ENCODE assay signal across 1 cellular context in the genomic region with DNA sequence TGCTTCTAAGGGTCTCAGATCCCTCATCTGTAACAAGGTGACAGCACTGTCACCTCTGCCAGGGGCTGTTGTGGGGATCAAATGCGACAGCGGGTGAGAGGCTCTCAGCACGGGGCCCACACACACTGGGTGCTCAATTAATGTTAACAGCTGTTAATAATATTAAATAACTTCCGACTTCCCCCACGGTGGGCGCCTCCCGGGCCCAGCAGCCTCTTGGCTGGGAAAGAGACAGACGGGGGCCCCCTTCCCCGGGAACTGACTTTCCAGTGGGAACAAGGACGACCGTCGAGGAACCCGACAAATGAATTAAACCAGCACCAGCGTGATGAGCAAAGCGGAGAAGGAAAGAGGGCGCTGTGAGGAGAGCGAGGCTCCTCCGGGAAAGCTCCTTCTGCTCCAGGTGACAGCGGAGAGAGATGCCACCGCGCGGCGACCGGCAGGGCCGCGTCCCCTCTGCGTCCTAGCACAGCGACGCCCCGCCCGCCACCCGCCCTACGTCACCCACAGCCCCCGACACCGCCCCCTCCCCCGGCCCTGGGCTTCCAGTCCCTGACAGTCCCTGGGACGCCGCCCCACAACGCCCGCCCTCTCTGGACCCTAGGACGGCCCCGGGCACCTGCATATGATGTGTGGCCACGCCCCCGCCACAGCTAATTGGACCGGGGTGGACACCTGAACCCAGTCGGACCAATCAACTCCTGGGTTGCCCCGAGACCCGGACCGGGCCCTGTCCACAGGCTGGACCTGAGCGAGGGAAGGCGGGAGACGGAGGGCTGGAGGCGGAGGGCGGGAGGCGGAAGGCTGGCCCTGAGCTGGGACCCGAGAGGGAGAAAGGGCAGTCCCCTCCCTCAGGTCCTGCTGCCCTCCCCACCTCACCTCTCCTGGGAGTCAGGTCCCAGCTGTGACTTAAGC.
TF ChIP-seq lines count a peak whose summit lies in the region.

No MANE protein-coding gene starts in this region.

TF ChIP-seq in HepG2, 621 proteins besides CTCF, POLR2A, EP300 and RAD21 (continued from another document):
- TF ChIP-seq, protein P1, sequence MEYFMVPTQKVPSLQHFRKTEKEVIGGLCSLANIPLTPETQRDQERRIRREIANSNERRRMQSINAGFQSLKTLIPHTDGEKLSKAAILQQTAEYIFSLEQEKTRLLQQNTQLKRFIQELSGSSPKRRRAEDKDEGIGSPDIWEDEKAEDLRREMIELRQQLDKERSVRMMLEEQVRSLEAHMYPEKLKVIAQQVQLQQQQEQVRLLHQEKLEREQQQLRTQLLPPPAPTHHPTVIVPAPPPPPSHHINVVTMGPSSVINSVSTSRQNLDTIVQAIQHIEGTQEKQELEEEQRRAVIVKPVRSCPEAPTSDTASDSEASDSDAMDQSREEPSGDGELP (IDR thresholded peaks at IDR 0.05; ENCODE audit: borderline replicate concordance, low read depth): peak; percentile 21; the same call in 1 of the 2 replicates
- TF ChIP-seq, protein P2, sequence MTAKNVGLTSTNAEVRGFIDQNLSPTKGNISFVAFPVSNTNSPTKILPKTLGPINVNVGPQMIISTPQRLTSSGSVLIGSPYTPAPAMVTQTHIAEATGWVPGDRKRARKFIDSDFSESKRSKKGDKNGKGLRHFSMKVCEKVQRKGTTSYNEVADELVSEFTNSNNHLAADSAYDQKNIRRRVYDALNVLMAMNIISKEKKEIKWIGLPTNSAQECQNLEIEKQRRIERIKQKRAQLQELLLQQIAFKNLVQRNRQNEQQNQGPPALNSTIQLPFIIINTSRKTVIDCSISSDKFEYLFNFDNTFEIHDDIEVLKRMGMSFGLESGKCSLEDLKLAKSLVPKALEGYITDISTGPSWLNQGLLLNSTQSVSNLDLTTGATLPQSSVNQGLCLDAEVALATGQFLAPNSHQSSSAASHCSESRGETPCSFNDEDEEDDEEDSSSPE (CRISPR knock-in tag; IDR thresholded peaks at IDR 0.05): 0 out of 2 replicates have a peak, but pooled peaks have one; percentile 35
- TF ChIP-seq FLYWCH1 (CRISPR knock-in tag; IDR thresholded peaks at IDR 0.05) (no peak), HNF4G (IDR thresholded peaks at IDR 0.05; ENCODE audit: borderline replicate concordance, low read depth, low read length) (no peak), HNF4G (CRISPR knock-in tag; IDR thresholded peaks at IDR 0.05; ENCODE audit: borderline replicate concordance, low read depth) (no peak), FOXJ3 (CRISPR knock-in tag; IDR thresholded peaks at IDR 0.05; ENCODE audit: borderline replicate concordance) (no peak), MIXL1 (CRISPR knock-in tag; IDR thresholded peaks at IDR 0.05) (no peak), NFYB (CRISPR knock-in tag; IDR thresholded peaks at IDR 0.05) (peak; percentile 76), ZFX (CRISPR knock-in tag; IDR thresholded peaks at IDR 0.05; ENCODE audit: low read depth) (0 out of 2 replicates have a peak, but pooled peaks have one; percentile 40), SOX5 (CRISPR knock-in tag; IDR thresholded peaks at IDR 0.05; ENCODE audit: borderline replicate concordance) (no peak), PCBP1 (IDR thresholded peaks at IDR 0.05; ENCODE audit: borderline replicate concordance, low read depth, low read length) (0 out of 2 replicates have a peak, but pooled peaks have one; percentile 24), SRSF9 (IDR thresholded peaks at IDR 0.05; ENCODE audit: borderline replicate concordance, insufficient read depth, low read depth, low read length, poor library complexity, severe bottlenecking) (no peak), HES4 (CRISPR knock-in tag; IDR thresholded peaks at IDR 0.05; ENCODE audit: borderline replicate concordance) (no peak), PTBP1 (IDR thresholded peaks at IDR 0.05; ENCODE audit: low read depth, low read length, poor library complexity, severe bottlenecking) (no peak), ZNF264 (CRISPR knock-in tag; IDR thresholded peaks at IDR 0.05) (0 out of 2 replicates have a peak, but pooled peaks have one; percentile 20), ZNF839 (CRISPR knock-in tag; IDR thresholded peaks at IDR 0.05; ENCODE audit: borderline replicate concordance) (no peak), MXD4 (CRISPR knock-in tag; IDR thresholded peaks at IDR 0.05) (no peak), ZSCAN20 (CRISPR knock-in tag; IDR thresholded peaks at IDR 0.05; ENCODE audit: borderline replicate concordance) (no peak), PPARG (CRISPR knock-in tag; conservative IDR thresholded peaks at IDR 0.05) (no peak), MTF2 (CRISPR knock-in tag; IDR thresholded peaks at IDR 0.05; ENCODE audit: borderline replicate concordance) (no peak), SP4 (CRISPR knock-in tag; IDR thresholded peaks at IDR 0.05) (peak; percentile 73), NFATC3 (CRISPR knock-in tag; IDR thresholded peaks at IDR 0.05) (no peak), ZEB1 (IDR thresholded peaks at IDR 0.05; ENCODE audit: insufficient replicate concordance, low read depth) (no peak), ZNF678 (CRISPR knock-in tag; IDR thresholded peaks at IDR 0.05) (no peak), PAWR (CRISPR knock-in tag; IDR thresholded peaks at IDR 0.05; ENCODE audit: borderline replicate concordance) (no peak)
- TF ChIP-seq, protein P3, sequence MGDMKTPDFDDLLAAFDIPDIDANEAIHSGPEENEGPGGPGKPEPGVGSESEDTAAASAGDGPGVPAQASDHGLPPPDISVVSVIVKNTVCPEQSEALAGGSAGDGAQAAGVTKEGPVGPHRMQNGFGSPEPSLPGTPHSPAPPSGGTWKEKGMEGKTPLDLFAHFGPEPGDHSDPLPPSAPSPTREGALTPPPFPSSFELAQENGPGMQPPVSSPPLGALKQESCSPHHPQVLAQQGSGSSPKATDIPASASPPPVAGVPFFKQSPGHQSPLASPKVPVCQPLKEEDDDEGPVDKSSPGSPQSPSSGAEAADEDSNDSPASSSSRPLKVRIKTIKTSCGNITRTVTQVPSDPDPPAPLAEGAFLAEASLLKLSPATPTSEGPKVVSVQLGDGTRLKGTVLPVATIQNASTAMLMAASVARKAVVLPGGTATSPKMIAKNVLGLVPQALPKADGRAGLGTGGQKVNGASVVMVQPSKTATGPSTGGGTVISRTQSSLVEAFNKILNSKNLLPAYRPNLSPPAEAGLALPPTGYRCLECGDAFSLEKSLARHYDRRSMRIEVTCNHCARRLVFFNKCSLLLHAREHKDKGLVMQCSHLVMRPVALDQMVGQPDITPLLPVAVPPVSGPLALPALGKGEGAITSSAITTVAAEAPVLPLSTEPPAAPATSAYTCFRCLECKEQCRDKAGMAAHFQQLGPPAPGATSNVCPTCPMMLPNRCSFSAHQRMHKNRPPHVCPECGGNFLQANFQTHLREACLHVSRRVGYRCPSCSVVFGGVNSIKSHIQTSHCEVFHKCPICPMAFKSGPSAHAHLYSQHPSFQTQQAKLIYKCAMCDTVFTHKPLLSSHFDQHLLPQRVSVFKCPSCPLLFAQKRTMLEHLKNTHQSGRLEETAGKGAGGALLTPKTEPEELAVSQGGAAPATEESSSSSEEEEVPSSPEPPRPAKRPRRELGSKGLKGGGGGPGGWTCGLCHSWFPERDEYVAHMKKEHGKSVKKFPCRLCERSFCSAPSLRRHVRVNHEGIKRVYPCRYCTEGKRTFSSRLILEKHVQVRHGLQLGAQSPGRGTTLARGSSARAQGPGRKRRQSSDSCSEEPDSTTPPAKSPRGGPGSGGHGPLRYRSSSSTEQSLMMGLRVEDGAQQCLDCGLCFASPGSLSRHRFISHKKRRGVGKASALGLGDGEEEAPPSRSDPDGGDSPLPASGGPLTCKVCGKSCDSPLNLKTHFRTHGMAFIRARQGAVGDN (CRISPR knock-in tag; IDR thresholded peaks at IDR 0.05): peak; percentile 21; the same call in 1 of the 2 replicates
- TF ChIP-seq, protein P4, sequence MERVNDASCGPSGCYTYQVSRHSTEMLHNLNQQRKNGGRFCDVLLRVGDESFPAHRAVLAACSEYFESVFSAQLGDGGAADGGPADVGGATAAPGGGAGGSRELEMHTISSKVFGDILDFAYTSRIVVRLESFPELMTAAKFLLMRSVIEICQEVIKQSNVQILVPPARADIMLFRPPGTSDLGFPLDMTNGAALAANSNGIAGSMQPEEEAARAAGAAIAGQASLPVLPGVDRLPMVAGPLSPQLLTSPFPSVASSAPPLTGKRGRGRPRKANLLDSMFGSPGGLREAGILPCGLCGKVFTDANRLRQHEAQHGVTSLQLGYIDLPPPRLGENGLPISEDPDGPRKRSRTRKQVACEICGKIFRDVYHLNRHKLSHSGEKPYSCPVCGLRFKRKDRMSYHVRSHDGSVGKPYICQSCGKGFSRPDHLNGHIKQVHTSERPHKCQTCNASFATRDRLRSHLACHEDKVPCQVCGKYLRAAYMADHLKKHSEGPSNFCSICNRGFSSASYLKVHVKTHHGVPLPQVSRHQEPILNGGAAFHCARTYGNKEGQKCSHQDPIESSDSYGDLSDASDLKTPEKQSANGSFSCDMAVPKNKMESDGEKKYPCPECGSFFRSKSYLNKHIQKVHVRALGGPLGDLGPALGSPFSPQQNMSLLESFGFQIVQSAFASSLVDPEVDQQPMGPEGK (CRISPR knock-in tag; IDR thresholded peaks at IDR 0.05): 0 out of 2 replicates have a peak, but pooled peaks have one; percentile 8
- TF ChIP-seq, protein P5, sequence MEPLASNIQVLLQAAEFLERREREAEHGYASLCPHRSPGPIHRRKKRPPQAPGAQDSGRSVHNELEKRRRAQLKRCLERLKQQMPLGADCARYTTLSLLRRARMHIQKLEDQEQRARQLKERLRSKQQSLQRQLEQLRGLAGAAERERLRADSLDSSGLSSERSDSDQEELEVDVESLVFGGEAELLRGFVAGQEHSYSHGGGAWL (CRISPR knock-in tag; IDR thresholded peaks at IDR 0.05): no peak
- TF ChIP-seq, protein P6, sequence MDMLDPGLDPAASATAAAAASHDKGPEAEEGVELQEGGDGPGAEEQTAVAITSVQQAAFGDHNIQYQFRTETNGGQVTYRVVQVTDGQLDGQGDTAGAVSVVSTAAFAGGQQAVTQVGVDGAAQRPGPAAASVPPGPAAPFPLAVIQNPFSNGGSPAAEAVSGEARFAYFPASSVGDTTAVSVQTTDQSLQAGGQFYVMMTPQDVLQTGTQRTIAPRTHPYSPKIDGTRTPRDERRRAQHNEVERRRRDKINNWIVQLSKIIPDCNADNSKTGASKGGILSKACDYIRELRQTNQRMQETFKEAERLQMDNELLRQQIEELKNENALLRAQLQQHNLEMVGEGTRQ (IDR thresholded peaks at IDR 0.05; ENCODE audit: low read depth, low read length): no peak
- TF ChIP-seq, protein P6 (CRISPR knock-in tag; IDR thresholded peaks at IDR 0.05; ENCODE audit: borderline replicate concordance): peak; percentile 39; the same call in 1 of the 2 replicates
- TF ChIP-seq, protein P7, sequence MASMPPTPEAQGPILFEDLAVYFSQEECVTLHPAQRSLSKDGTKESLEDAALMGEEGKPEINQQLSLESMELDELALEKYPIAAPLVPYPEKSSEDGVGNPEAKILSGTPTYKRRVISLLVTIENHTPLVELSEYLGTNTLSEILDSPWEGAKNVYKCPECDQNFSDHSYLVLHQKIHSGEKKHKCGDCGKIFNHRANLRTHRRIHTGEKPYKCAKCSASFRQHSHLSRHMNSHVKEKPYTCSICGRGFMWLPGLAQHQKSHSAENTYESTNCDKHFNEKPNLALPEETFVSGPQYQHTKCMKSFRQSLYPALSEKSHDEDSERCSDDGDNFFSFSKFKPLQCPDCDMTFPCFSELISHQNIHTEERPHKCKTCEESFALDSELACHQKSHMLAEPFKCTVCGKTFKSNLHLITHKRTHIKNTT (CRISPR knock-in tag; IDR thresholded peaks at IDR 0.05): no peak
